ENCODE assay signal across 15 cellular contexts in the genomic region with DNA sequence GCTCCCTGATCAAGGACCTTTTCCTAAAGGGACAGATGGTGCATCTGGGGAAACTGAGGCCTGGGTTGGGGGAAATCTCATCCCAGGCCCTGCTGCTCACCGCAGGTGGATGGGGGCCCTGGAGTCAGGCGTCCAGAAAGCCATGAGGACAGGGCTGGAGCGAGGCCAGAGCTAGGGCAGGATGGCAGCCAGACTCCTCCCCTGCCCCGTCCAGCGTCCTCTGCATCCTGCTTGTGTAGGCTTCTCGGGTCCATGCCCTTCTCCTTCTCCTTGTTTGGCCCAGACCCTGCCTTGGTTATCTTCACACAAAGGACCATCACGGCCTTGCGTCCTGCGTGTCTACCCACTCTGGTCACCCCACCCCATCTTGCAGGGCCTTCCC. TPM values are rescaled to one million over a fixed set of nuclear protein-coding genes. Genes with fewer than 3 reads are reported as not detected.
"Had no signal": no experiment of that assay in that cellular context is flagged by ENCODE, and none has a peak within 500 bp of the region (broad histone marks: within the 10 kb centered on the region; RNA-seq: fewer than 3 reads in every experiment).

No MANE protein-coding gene starts in this region.

- H3K4me1 ChIP-seq: breast epithelium had no signal

- H3K9me3 ChIP-seq: breast epithelium, heart right ventricle had no signal

- ATAC-seq: heart right ventricle; natural killer cell treated with Interleukin-12 subunit alpha and Interleukin-12 subunit beta and Interleukin-15 and Interleukin-18, amount 100 ng/mL, for 72 hours had no signal

- H3K4me3 ChIP-seq: breast epithelium, heart right ventricle had no signal

- DNase-seq: activated CD4-positive, alpha-beta T cell treated with anti-CD3 and anti-CD28 coated beads, Interleukin-2, amount 10 ng/mL, durations not matched to agents 7 days and 5 days; activated CD4-positive, CD25-positive, alpha-beta regulatory T cell; activated naive CD8-positive, alpha-beta T cell treated with anti-CD3 and anti-CD28 coated beads, Interleukin-2, amount 10 ng/mL, durations not matched to agents 7 days and 5 days; anterior cingulate cortex; dermis blood vessel endothelial cell; mesendoderm; stimulated activated CD4-positive, alpha-beta T cell treated with anti-CD3 and anti-CD28 coated beads, Interleukin-15, amount 100 ng/mL, for 24 hours; stimulated activated CD4-positive, alpha-beta T cell treated with anti-CD3 and anti-CD28 coated beads, Interleukin-4, amount 100 ng/mL, for 4 hours; stimulated activated CD8-positive, alpha-beta memory T cell treated with anti-CD3 and anti-CD28 coated beads, Interleukin-4, amount 100 ng/mL, for 48 hours; stimulated activated naive CD4-positive, alpha-beta T cell treated with Interleukin-2 at 50 U/mL for 16 hours; substantia nigra; trophoblast cell had no signal

- H3K36me3 ChIP-seq: breast epithelium, heart right ventricle had no signal

- H3K27ac ChIP-seq: breast epithelium had no signal

- H3K27me3 ChIP-seq: breast epithelium, heart right ventricle had no signal

RNA-seq across cellular contexts. Expression of a gene that starts 53.0 kb away (rescaled TPM):
- total RNA-seq: dermis blood vessel endothelial cell had no signal
